33 cellular contexts compared by ENCODE assay signal in the genomic region with DNA sequence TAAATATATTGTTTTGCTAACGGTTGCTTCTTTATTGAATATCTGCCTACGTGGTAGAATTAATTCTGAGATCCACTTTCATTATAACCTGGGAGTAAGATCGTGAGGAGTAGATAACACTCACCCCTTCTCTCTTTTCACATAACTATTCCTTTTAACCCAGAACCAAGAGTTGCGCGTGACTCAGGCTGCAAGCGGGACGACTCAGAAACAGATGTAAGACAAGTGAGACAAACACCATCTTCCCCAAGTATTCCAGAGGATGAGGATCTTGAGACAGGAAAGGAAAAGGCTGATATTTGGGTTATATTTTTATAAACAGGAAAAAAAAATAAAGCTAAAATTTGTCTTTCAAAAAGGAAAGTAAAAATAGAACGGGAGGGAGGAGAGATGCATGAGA.
DNase-seq lines count a peak whose midpoint lies in the region; ATAC-seq, FAIRE-seq and TF ChIP-seq lines count a peak whose summit lies in the region.
"Had no signal": no experiment of that assay in that cellular context is flagged by ENCODE, and none has a peak within 500 bp of the region (broad histone marks: within the 10 kb centered on the region; RNA-seq: fewer than 3 reads in every experiment).

No MANE protein-coding gene starts in this region.

- no peaks in the 10 kb centered on the region for H3K27me3 ChIP-seq in astrocyte (ENCODE audit: insufficient read depth, low read length)
- no peaks in the 10 kb centered on the region for H3K27me3 ChIP-seq in hepatocyte
- H3K27me3 ChIP-seq: right lobe of liver, upper lobe of left lung had no signal

- H3K9me3 Mint-ChIP-seq in astrocyte (ENCODE audit: unreplicated experiment) = no peaks in the 10 kb centered on the region
- H3K9me3 Mint-ChIP-seq: activated CD4-positive, alpha-beta memory T cell treated with anti-CD3 and anti-CD28 coated beads for 36 hours; activated T-helper 17 cell treated with anti-CD3 and anti-CD28 coated beads, Interleukin-2, amount 50 U/mL, for 72 hours; H9; T-cell had no signal

- H2AFZ ChIP-seq in astrocyte (ENCODE audit: low read depth, low read length) (no peak overlapping the region), hepatocyte (no peak overlapping the region)

- H3K27ac Mint-ChIP-seq in astrocyte (ENCODE audit: unreplicated experiment) = peak overlapping the region; percentile 23
- H3K27ac Mint-ChIP-seq: activated CD4-positive, alpha-beta memory T cell treated with anti-CD3 and anti-CD28 coated beads for 36 hours; activated naive CD8-positive, alpha-beta T cell; activated T-helper 17 cell treated with anti-CD3 and anti-CD28 coated beads, Interleukin-2, amount 50 U/mL, for 72 hours; T-cell had no signal

- no peaks in the 10 kb centered on the region for H3K27me3 Mint-ChIP-seq in astrocyte (ENCODE audit: low read depth, unreplicated experiment)

- H3K4me3 Mint-ChIP-seq in astrocyte (ENCODE audit: unreplicated experiment) = no peak overlapping the region
- H3K4me3 Mint-ChIP-seq: activated CD4-positive, alpha-beta memory T cell treated with anti-CD3 and anti-CD28 coated beads for 36 hours; activated naive CD8-positive, alpha-beta T cell; activated T-helper 17 cell treated with anti-CD3 and anti-CD28 coated beads, Interleukin-2, amount 50 U/mL, for 72 hours; H9; T-cell had no signal

- no peak for ATAC-seq in GM18505 (IDR thresholded peaks at IDR 0.05; ENCODE audit: unreplicated experiment)
- ATAC-seq: activated T-helper 17 cell treated with anti-CD3 and anti-CD28 coated beads, Interleukin-2, amount 50 U/mL, for 72 hours; mucosa of descending colon; Panc1; right lobe of liver; T-cell had no signal

- no peaks in the 10 kb centered on the region for H3K36me3 ChIP-seq in astrocyte (ENCODE audit: insufficient read depth, low read length)
- no peaks in the 10 kb centered on the region for H3K36me3 ChIP-seq in hepatocyte (replicated peaks; ENCODE audit: insufficient read depth, low read depth)
- H3K36me3 ChIP-seq: right lobe of liver, upper lobe of left lung had no signal

- TF ChIP-seq POLR2A in GM18505 (IDR thresholded peaks at IDR 0.05; ENCODE audit: borderline replicate concordance, extremely low read depth, insufficient read depth, insufficient read length) = no peak

- H3K9me2 ChIP-seq in hepatocyte (replicated peaks; ENCODE audit: insufficient read depth) = no peaks in the 10 kb centered on the region

- H3K4me1 Mint-ChIP-seq in astrocyte (ENCODE audit: low read depth, unreplicated experiment) = peaks cover 13% of the 10 kb centered on the region
- H3K4me1 Mint-ChIP-seq: activated T-helper 17 cell treated with anti-CD3 and anti-CD28 coated beads, Interleukin-2, amount 50 U/mL, for 72 hours; T-cell had no signal

- no peaks in the 10 kb centered on the region for H3K9me3 ChIP-seq in astrocyte (ENCODE audit: insufficient read depth, low read depth, low read length)
- no peaks in the 10 kb centered on the region for H3K9me3 ChIP-seq in hepatocyte (ENCODE audit: low read depth)
- H3K9me3 ChIP-seq: mucosa of descending colon, right lobe of liver, upper lobe of left lung had no signal

- no peak overlapping the region for H3K27ac ChIP-seq in astrocyte (ENCODE audit: low read depth, low read length)
- no peak overlapping the region for H3K27ac ChIP-seq in hepatocyte
- H3K27ac ChIP-seq: C4-2B, right lobe of liver had no signal

- H3K4me3 ChIP-seq in astrocyte (ENCODE audit: insufficient read depth, low read depth, low read length) (no peak overlapping the region), hepatocyte (no peak overlapping the region)
- H3K4me3 ChIP-seq: mucosa of descending colon, right lobe of liver, upper lobe of left lung had no signal

- 69% methylated on average over 8 of the region's 8 CpGs for WGBS in hepatocyte (ENCODE audit: low lambda C conversion rate, missing lambda C conversion rate)

- H4K20me1 ChIP-seq in astrocyte (ENCODE audit: insufficient read depth, low read length) (no peaks in the 10 kb centered on the region), hepatocyte (ENCODE audit: insufficient read depth, poor library complexity, severe bottlenecking) (no peaks in the 10 kb centered on the region)

- H3K4me2 ChIP-seq in astrocyte (ENCODE audit: low read length) = peak overlapping the region; percentile 43
- peak overlapping the region; percentile 6 for H3K4me2 ChIP-seq in hepatocyte

- peaks cover 3% of the 10 kb centered on the region for H3K4me1 ChIP-seq in astrocyte (ENCODE audit: insufficient read depth, low read length)
- peaks cover 6% of the 10 kb centered on the region for H3K4me1 ChIP-seq in hepatocyte (ENCODE audit: insufficient read depth)
- H3K4me1 ChIP-seq: right lobe of liver had no signal

- H3K9ac ChIP-seq in astrocyte (ENCODE audit: low read length) = no peak overlapping the region

- DNase-seq in HS-5 (ENCODE audit: low read depth) (peak; percentile 34), astrocyte (ENCODE audit: low read depth) (peak; percentile 18), hepatocyte (ENCODE audit: low spot score) (no peak), foreskin melanocyte (no peak)
- no peak for DNase-seq in central memory CD4-positive, alpha-beta T cell
- no peak for DNase-seq in activated T-cell treated with anti-CD3 and anti-CD28 coated beads, Interleukin-2, amount 50 U/mL, for 1 hour
- DNase-seq: activated CD4-positive, alpha-beta memory T cell treated with anti-CD3 and anti-CD28 coated beads for 36 hours; activated CD4-positive, CD25-positive, alpha-beta regulatory T cell treated with anti-CD3 and anti-CD28 coated beads, Interleukin-2, amount 50 U/mL, for 72 hours; activated CD8-positive, alpha-beta memory T cell treated with anti-CD3 and anti-CD28 coated beads, Interleukin-2, amount 50 U/mL, for 4 hours; aorta; dermis blood vessel endothelial cell; DND-41; H9; KG1; kidney; mucosa of descending colon; NCI-H1417; NCI-H2029 treated with DMSO at 0.1 percent for 48 hours; NCI-H526; right lobe of liver; SIG-M5; stimulated activated CD4-positive, alpha-beta T cell treated with anti-CD3 and anti-CD28 coated beads, Interleukin-12 subunit alpha, Interleukin-12 subunit beta, amount 100 ng/mL, for 4 hours; stimulated activated CD4-positive, alpha-beta T cell treated with anti-CD3 and anti-CD28 coated beads, Interleukin-4, amount 100 ng/mL, for 1 hour; substantia nigra; T-cell; upper lobe of left lung had no signal

- TF ChIP-seq CTCF in astrocyte (IDR thresholded peaks at IDR 0.05; ENCODE audit: insufficient read depth, low read depth, low read length) = no peak
- no peak for TF ChIP-seq CTCF in hepatocyte (IDR thresholded peaks at IDR 0.05; ENCODE audit: poor library complexity)

- no peaks in the 10 kb centered on the region for H3K36me3 Mint-ChIP-seq in astrocyte (ENCODE audit: low read depth, unreplicated experiment)
- H3K36me3 Mint-ChIP-seq: activated CD4-positive, alpha-beta memory T cell treated with anti-CD3 and anti-CD28 coated beads for 36 hours; activated naive CD8-positive, alpha-beta T cell; T-cell had no signal

- no peak for FAIRE-seq in astrocyte (lab: Jason Lieb, UNC)
- FAIRE-seq: GM12891, HTR-8/SVneo, kidney had no signal

- H3K79me2 ChIP-seq in astrocyte (ENCODE audit: insufficient read depth, low read length) = no peaks in the 10 kb centered on the region
- H3K79me2 ChIP-seq in hepatocyte = no peaks in the 10 kb centered on the region

Comparison
In these comparisons a context has a peak if more than half of its experiments do, and no peak if none do; other contexts are left out.
1. DNase-seq: peak in HS-5 (single experiment) and astrocyte (single experiment); none in hepatocyte (single experiment), foreskin melanocyte (single experiment), central memory CD4-positive, alpha-beta T cell (single experiment) and activated T-cell treated with anti-CD3 and anti-CD28 coated beads, Interleukin-2, amount 50 U/mL, for 1 hour (single experiment).